In the genomic region with DNA sequence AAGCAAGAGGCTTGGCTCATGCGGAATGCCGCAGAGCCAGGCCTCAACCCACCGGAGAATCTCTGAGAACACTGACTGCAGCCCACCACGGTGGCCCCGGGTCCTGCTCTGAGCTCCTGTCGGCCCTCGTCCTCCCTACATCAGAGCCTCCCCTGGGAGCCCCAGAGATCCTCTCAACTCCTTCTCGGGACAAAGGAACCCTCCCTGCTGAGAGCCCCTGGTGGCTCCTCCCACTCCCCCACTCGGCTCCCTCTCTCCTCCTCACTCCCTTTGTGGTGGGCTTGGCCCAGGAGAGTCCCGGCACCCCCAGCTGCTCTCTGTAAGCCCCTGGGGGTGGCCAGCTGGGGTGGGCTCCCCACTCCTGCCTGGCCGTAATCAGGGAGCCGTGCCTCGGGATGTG, we compare ENCODE assay signal across 8 cellular contexts. TPM values are rescaled to one million over a fixed set of nuclear protein-coding genes. Genes with fewer than 3 reads are reported as not detected.
DNase-seq lines count a peak whose midpoint lies in the region; FAIRE-seq and TF ChIP-seq lines count a peak whose summit lies in the region.

No MANE protein-coding gene starts in this region.

- H3K14ac ChIP-seq in H1 (ENCODE audit: insufficient read length): no peak overlapping the region

- H3K36me3 ChIP-seq in OCI-LY3 (replicated peaks; ENCODE audit: low read depth, low read length) (no peaks in the 10 kb centered on the region), H1 (ENCODE audit: control insufficient read depth in 2 of 4, insufficient read depth in 4 of 4, low read length in 3 of 4) (no peaks in the 10 kb centered on the region), neuron (ENCODE audit: insufficient read depth, low read length) (no peaks in the 10 kb centered on the region)

- H3K9me3 ChIP-seq in OCI-LY3 (ENCODE audit: insufficient read depth, low read length) (0 out of 2 replicates have a peak, but pooled peaks cover 3% of the 10 kb centered on the region), H1 (ENCODE audit: insufficient read depth in 2 of 2, low read depth in 1 of 2, low read length in 1 of 2) (no peaks in the 10 kb centered on the region), neuron (ENCODE audit: low read length) (peaks cover 5% of the 10 kb centered on the region)

- H3K4me2 ChIP-seq in OCI-LY3 (ENCODE audit: low read length): peak overlapping the region; percentile 97
- H3K4me2 ChIP-seq in H1 (ENCODE audit: insufficient read depth in 1 of 2, low read depth in 2 of 2, low read length in 2 of 2): peak overlapping the region; percentile 85 to 86

- TF ChIP-seq RAD21 in H1 (IDR thresholded peaks at IDR 0.05 in 1 of 2, conservative IDR thresholded peaks at IDR 0.05 in 1 of 2; ENCODE audit: low read depth in 2 of 2, low read length in 2 of 2): no peak

- H3K9ac ChIP-seq in OCI-LY3 (ENCODE audit: low read length) (peak overlapping the region; percentile 90), H1 (replicated peaks in 1 of 4; ENCODE audit: extremely low read depth in 1 of 4, low read depth in 3 of 4, low read length in 3 of 4) (peak overlapping the region in 3 of 4 experiments; percentile 39 to 85 (median 85); a peak in 3 of 7 replicates)

- H4K91ac ChIP-seq in H1 (replicated peaks; ENCODE audit: insufficient read length, low read length): peak overlapping the region; percentile 90

- peaks cover 13% of the 10 kb centered on the region; the same call in 1 of the 2 replicates for H3K23me2 ChIP-seq in H1 (ENCODE audit: low read depth, low read length)

- no peak overlapping the region for H2BK20ac ChIP-seq in H1 (ENCODE audit: low read length)

- H3K4me3 Mint-ChIP-seq in activated naive CD4-positive, alpha-beta T cell treated with anti-CD3 and anti-CD28 coated beads, Interleukin-2, amount 50 U/mL, for 24 hours: peak overlapping the region; percentile 81

- H3K4me1 Mint-ChIP-seq in activated naive CD4-positive, alpha-beta T cell treated with anti-CD3 and anti-CD28 coated beads, Interleukin-2, amount 50 U/mL, for 24 hours: peaks cover 14% of the 10 kb centered on the region

- H3K4me1 ChIP-seq in OCI-LY3 (ENCODE audit: low read length) (peaks cover 55% of the 10 kb centered on the region), H1 (replicated peaks in 1 of 4; ENCODE audit: control insufficient read depth in 3 of 4, insufficient read depth in 4 of 4, low read length in 3 of 4) (peaks cover 11 to 69% (median 49%) of the 10 kb centered on the region in 4 experiments), neuron (ENCODE audit: insufficient read depth, low read length) (peaks cover 52% of the 10 kb centered on the region)

- 0 out of 2 replicates have a peak overlapping the region, but pooled peaks have one; percentile 61 for H2BK15ac ChIP-seq in H1 (ENCODE audit: low read length)

- TF ChIP-seq CTCF in OCI-LY3 (IDR thresholded peaks at IDR 0.05; ENCODE audit: low read depth, low read length): no peak
- TF ChIP-seq CTCF in H1 (IDR thresholded peaks at IDR 0.05; ENCODE audit: control extremely low read depth in 1 of 3, insufficient read depth in 1 of 3, low read depth in 1 of 3, low read length in 3 of 3): no peak

- POLR2A ChIA-PET in H1 (lab: Charles Lee; ENCODE audit: partially characterized antibody): interaction anchor here (1.1 to 9.8 kb wide), 12 partner anchors 10 to 75 kb away, joined by 3 to 94 read pairs (median 5); a partner anchor contains a TSS

- H3K4me3 ChIP-seq in OCI-LY3 (ENCODE audit: low read length): peak overlapping the region; percentile 86
- H3K4me3 ChIP-seq in H1 (ENCODE audit: extremely low read depth in 1 of 4, insufficient read depth in 2 of 4, low read depth in 3 of 4, low read length in 4 of 4): peak overlapping the region; percentile 35 to 62 (median 55); a peak in 4 of 8 replicates
- peak overlapping the region; percentile 33 for H3K4me3 ChIP-seq in neuron (ENCODE audit: low read length)

- WGBS in H1 (ENCODE audit: extremely low coverage in 1 of 2, insufficient coverage in 1 of 2, insufficient read length in 1 of 2, insufficient replicate concordance in 2 of 2, low coverage in 1 of 2, low lambda C conversion rate in 2 of 2, missing lambda C conversion rate in 1 of 2), 2 experiments: 31% methylated on average over 13 of the region's 13 CpGs; no CpG with 5 or more reads in 1 of the 2 experiments

- no peaks in the 10 kb centered on the region for H3K36me3 Mint-ChIP-seq in activated naive CD4-positive, alpha-beta T cell treated with anti-CD3 and anti-CD28 coated beads, Interleukin-2, amount 50 U/mL, for 24 hours

- H3K18ac ChIP-seq in H1 (ENCODE audit: extremely low read depth, low read length): peak overlapping the region; percentile 93

- no peak for DNase-seq in activated naive CD4-positive, alpha-beta T cell treated with Interleukin-2 at 50 U/mL for 16 hours
- DNase-seq in H1 (ENCODE audit: low read depth in 1 of 2, low spot score in 2 of 2): peak in 1 of 2 experiments; percentile 72
- DNase-seq in anterior cingulate cortex (lab: John Stamatoyannopoulos, UW): no peak
- no peak for DNase-seq in stimulated activated naive CD4-positive, alpha-beta T cell treated with Interleukin-2 at 50 U/mL for 16 hours (lab: John Stamatoyannopoulos, UW)
- no peak for DNase-seq in NCI-H2196 treated with DMSO at 0.1 percent for 48 hours (lab: John Stamatoyannopoulos, UW; ENCODE audit: unreplicated experiment)

- no peak overlapping the region for H3K23ac ChIP-seq in H1 (ENCODE audit: insufficient read length)

- peak overlapping the region; percentile 94 for H3K4ac ChIP-seq in H1 (replicated peaks; ENCODE audit: insufficient read length, low read depth, low read length)

- H2AK5ac ChIP-seq in H1 (ENCODE audit: low read depth, low read length): peak overlapping the region; percentile 75; the same call in 1 of the 2 replicates

- H3K27ac Mint-ChIP-seq in activated naive CD4-positive, alpha-beta T cell treated with anti-CD3 and anti-CD28 coated beads, Interleukin-2, amount 50 U/mL, for 24 hours: peak overlapping the region; percentile 87

- CTCF ChIA-PET in H1 (lab: Charles Lee; ENCODE audit: partially characterized antibody): interaction anchor here (1.0 to 7.2 kb wide), 12 partner anchors 8 to 142 kb away, joined by 3 to 70 read pairs (median 6); no protein-coding TSS in a partner anchor

- H3K56ac ChIP-seq in H1 (replicated peaks; ENCODE audit: insufficient read length, low read depth, low read length): peak overlapping the region; percentile 20

- peak overlapping the region; percentile 94; the same call in 1 of the 2 replicates for H2BK5ac ChIP-seq in H1 (ENCODE audit: low read depth, low read length)

- H2AFZ ChIP-seq in OCI-LY3 (ENCODE audit: low read depth, low read length): peak overlapping the region; percentile 83
- H2AFZ ChIP-seq in H1 (ENCODE audit: low read length): no peak overlapping the region
- peak overlapping the region; percentile 78 for H2AFZ ChIP-seq in neuron (ENCODE audit: low read depth, low read length)

- H2BK12ac ChIP-seq in H1 (ENCODE audit: low read depth, low read length): peak overlapping the region; percentile 98; the same call in 1 of the 2 replicates

- no peaks in the 10 kb centered on the region for H3K9me3 Mint-ChIP-seq in activated naive CD4-positive, alpha-beta T cell treated with anti-CD3 and anti-CD28 coated beads, Interleukin-2, amount 50 U/mL, for 24 hours

- H3K27me3 Mint-ChIP-seq in activated naive CD4-positive, alpha-beta T cell treated with anti-CD3 and anti-CD28 coated beads, Interleukin-2, amount 50 U/mL, for 24 hours: no peaks in the 10 kb centered on the region

- H3K27ac ChIP-seq in OCI-LY3 (ENCODE audit: low read length) (peak overlapping the region; percentile 88), H1 (ENCODE audit: low read depth, low read length) (peak overlapping the region; percentile 90; the same call in 1 of the 2 replicates)

- H3K79me2 ChIP-seq in OCI-LY3 (ENCODE audit: low read length) (no peaks in the 10 kb centered on the region), H1 (ENCODE audit: control insufficient read depth in 1 of 2, insufficient read depth in 2 of 2, low read length in 2 of 2) (no peaks in the 10 kb centered on the region)

- peak overlapping the region; percentile 80 for H4K5ac ChIP-seq in H1 (ENCODE audit: insufficient read length, low read depth, low read length)

- TF ChIP-seq EP300 in H1 (IDR thresholded peaks at IDR 0.05; ENCODE audit: borderline replicate concordance in 1 of 2, low read depth in 2 of 2, low read length in 2 of 2): no peak

- peak overlapping the region; percentile 24 for H2BK120ac ChIP-seq in H1 (replicated peaks; ENCODE audit: low read depth, low read length)

- no peak for TF ChIP-seq POLR2A in H1 (IDR thresholded peaks at IDR 0.05; ENCODE audit: control extremely low read depth in 1 of 2, low read depth in 2 of 2, low read length in 2 of 2)

- no peaks in the 10 kb centered on the region for H3K79me1 ChIP-seq in H1 (ENCODE audit: low read depth, low read length)

- H4K20me1 ChIP-seq in OCI-LY3 (ENCODE audit: insufficient read depth, low read length) (no peaks in the 10 kb centered on the region), H1 (replicated peaks in 1 of 2; ENCODE audit: control insufficient read depth in 1 of 2, insufficient read depth in 2 of 2, low read length in 2 of 2) (peaks cover 0 to 4% of the 10 kb centered on the region in 2 experiments)

- H3K27me3 ChIP-seq in OCI-LY3 (ENCODE audit: low read depth, low read length) (no peaks in the 10 kb centered on the region), H1 (replicated peaks in 1 of 4; ENCODE audit: control insufficient read depth in 3 of 4, extremely low read depth in 1 of 4, insufficient read depth in 3 of 4, low read length in 3 of 4) (peaks cover 0 to 7% (median 0%) of the 10 kb centered on the region in 4 experiments; a peak in 2 of 7 replicates), neuron (ENCODE audit: insufficient read depth, low read length) (no peaks in the 10 kb centered on the region)

- no peak for FAIRE-seq in H1 (lab: Jason Lieb, UNC)

- H4K8ac ChIP-seq in H1 (ENCODE audit: extremely low read depth, insufficient read depth, low read length): peak overlapping the region; percentile 97; the same call in 1 of the 2 replicates

RNA-seq across cellular contexts. Expression of a gene that starts 11.1 kb away (rescaled TPM):
- total RNA-seq in H1 (2021; fragmentation: NEBNext Ultra II Directional; extraction: Animal tissue kit (Norgen Biotek cat#: 25700)): 54.0 and 59.5 TPM in 2 replicates
- polyA plus RNA-seq in H1 (2011; rRNA removed): 29.1 and 42.3 TPM in 2 replicates
- polyA plus RNA-seq in H1 (2011; cell fraction: cytosol; rRNA removed): 28.5 TPM
- polyA plus RNA-seq in H1 (2011; cell fraction: nucleus; rRNA removed): 143 TPM
- 27.3 to 49.9 TPM (median 47.0 TPM) in 4 replicates for polyA plus RNA-seq in H1 (2012, experiment 1 of 2)
- polyA plus RNA-seq in H1 (2012, experiment 2 of 2): 33.6 TPM
- 36.0 TPM for polyA plus RNA-seq in H1 (2013, experiment 1 of 2)
- 32.6 TPM for polyA plus RNA-seq in H1 (2013, experiment 2 of 2)
- polyA minus RNA-seq in H1 (2011; rRNA and poly(A)+ RNA removed): 12.8 and 15.1 TPM in 2 replicates
- polyA minus RNA-seq in H1 (2011; cell fraction: cytosol; rRNA and poly(A)+ RNA removed): 22.1 TPM
- 27.8 TPM for polyA minus RNA-seq in H1 (2011; cell fraction: nucleus; rRNA and poly(A)+ RNA removed)

RNA-seq across cellular contexts. Expression of a gene that starts 45.7 kb away (rescaled TPM):
- 7.9 and 8.9 TPM in 2 replicates for total RNA-seq in H1 (2021; fragmentation: NEBNext Ultra II Directional; extraction: Animal tissue kit (Norgen Biotek cat#: 25700))
- polyA plus RNA-seq in H1 (2011; rRNA removed): 7.1 and 9.4 TPM in 2 replicates
- 12.8 TPM for polyA plus RNA-seq in H1 (2011; cell fraction: cytosol; rRNA removed)
- polyA plus RNA-seq in H1 (2011; cell fraction: nucleus; rRNA removed): 43.4 TPM
- 8.2 to 15.0 TPM (median 11.8 TPM) in 4 replicates for polyA plus RNA-seq in H1 (2012, experiment 1 of 2)
- 9.8 TPM for polyA plus RNA-seq in H1 (2012, experiment 2 of 2)
- 6.2 TPM for polyA plus RNA-seq in H1 (2013, experiment 1 of 2)
- 5.8 TPM for polyA plus RNA-seq in H1 (2013, experiment 2 of 2)
- 3.2 and 7.1 TPM in 2 replicates for polyA minus RNA-seq in H1 (2011; rRNA and poly(A)+ RNA removed)
- polyA minus RNA-seq in H1 (2011; cell fraction: cytosol; rRNA and poly(A)+ RNA removed): 2.6 TPM
- 11.0 TPM for polyA minus RNA-seq in H1 (2011; cell fraction: nucleus; rRNA and poly(A)+ RNA removed)

Comparison
In these comparisons a context has a peak if more than half of its experiments do, and no peak if none do; other contexts are left out.
1. H3K4me3 ChIP-seq: peak in every context shown above with its lines; median percentile 86 in OCI-LY3; 55 in H1; 33 in neuron.